Comparison of ENCODE assay signal across 15 cellular contexts in the genomic region with DNA sequence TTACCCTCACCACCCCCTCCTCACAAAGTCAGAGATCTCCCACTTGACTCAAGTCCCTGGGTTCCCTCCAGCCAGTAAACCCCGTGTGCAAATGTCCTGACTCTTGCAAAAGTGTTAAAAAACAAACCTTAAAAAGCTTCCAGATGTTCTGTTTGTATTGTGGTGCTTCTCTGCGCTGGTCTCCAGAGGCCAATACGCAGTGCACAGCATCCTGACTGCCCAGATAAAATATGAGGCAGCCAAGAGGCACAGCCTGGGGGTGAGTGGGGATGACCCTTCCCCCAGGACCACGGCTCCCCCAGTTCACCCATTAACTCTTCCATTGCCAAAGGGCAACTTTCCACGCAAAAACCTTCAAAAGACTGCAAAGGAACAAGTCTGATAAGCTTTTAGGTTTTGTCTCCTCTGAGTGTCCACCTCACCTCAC.
"Had no signal": no experiment of that assay in that cellular context is flagged by ENCODE, and none has a peak within 500 bp of the region (broad histone marks: within the 10 kb centered on the region; RNA-seq: fewer than 3 reads in every experiment).

No MANE protein-coding gene starts in this region.

- H3K36me3 ChIP-seq: sigmoid colon, spleen, stomach, thoracic aorta had no signal

- H3K4me3 ChIP-seq: coronary artery, sigmoid colon, spleen, stomach, thoracic aorta had no signal

- ATAC-seq: activated CD4-positive, CD25-positive, alpha-beta regulatory T cell treated with anti-CD3 and anti-CD28 coated beads, Interleukin-2, amount 50 U/mL, for 24 hours; natural killer cell had no signal

- H3K27ac ChIP-seq: coronary artery, sigmoid colon, spleen, thoracic aorta had no signal

- H3K27me3 ChIP-seq: sigmoid colon, stomach had no signal

- DNase-seq: activated CD4-positive, alpha-beta T cell treated with anti-CD3 and anti-CD28 coated beads, Interleukin-2, amount 50 U/mL, for 1 hour; activated CD8-positive, alpha-beta memory T cell treated with anti-CD3 and anti-CD28 coated beads for 24 hours; activated naive CD8-positive, alpha-beta T cell treated with anti-CD3 and anti-CD28 coated beads for 36 hours; effector CD4-positive, alpha-beta T cell; mesendoderm; natural killer cell; nucleus accumbens; sigmoid colon; spleen; T-helper 1 cell; T1000 had no signal
